ENCODE assay signal across 1 cellular context in genomic region chr10:60893231-60893630, GRCh38.
TF ChIP-seq lines count a peak whose summit lies in the region.

No MANE protein-coding gene starts in this region.

TF ChIP-seq in HepG2, 621 proteins besides CTCF, POLR2A, EP300 and RAD21 (continued from another document):
- TF ChIP-seq AHDC1 (CRISPR knock-in tag; IDR thresholded peaks at IDR 0.05; ENCODE audit: borderline replicate concordance) (0 out of 2 replicates have a peak, but pooled peaks have one; percentile 31), ZNF691 (CRISPR knock-in tag; IDR thresholded peaks at IDR 0.05; ENCODE audit: borderline replicate concordance, low read depth) (no peak), FOXA3 (CRISPR knock-in tag; IDR thresholded peaks at IDR 0.05) (peak; percentile 31; the same call in 1 of the 2 replicates), FOXP1 (IDR thresholded peaks at IDR 0.05) (no peak), FOXP1 (CRISPR knock-in tag; IDR thresholded peaks at IDR 0.05) (0 out of 2 replicates have a peak, but pooled peaks have one; percentile 35), MAFK (conservative IDR thresholded peaks at IDR 0.05 in 1 of 2, IDR thresholded peaks at IDR 0.05 in 1 of 2; ENCODE audit: low read length in 2 of 2) (0 out of 4 replicates have a peak, but pooled peaks of 1 of the 2 experiments have one; percentile 4), PPARG (CRISPR knock-in tag; conservative IDR thresholded peaks at IDR 0.05) (peak; percentile 57), ZNF337 (CRISPR knock-in tag; IDR thresholded peaks at IDR 0.05; ENCODE audit: borderline replicate concordance, low read depth) (no peak), XRCC5 (optimal IDR thresholded peaks at IDR 0.05; ENCODE audit: low read length) (no peak), ZSCAN29 (CRISPR knock-in tag; conservative IDR thresholded peaks at IDR 0.05) (no peak), NFE2 (CRISPR knock-in tag; IDR thresholded peaks at IDR 0.05) (no peak), RARA (CRISPR knock-in tag; IDR thresholded peaks at IDR 0.05) (peak; percentile 26; the same call in 1 of the 2 replicates)
